Comparison of ENCODE assay signal across 1 cellular context in genomic region chr6:5004373-5005037, GRCh38.
TF ChIP-seq lines count a peak whose summit lies in the region.

No MANE protein-coding gene starts in this region.

TF ChIP-seq in HEK293T, 16 proteins besides CTCF, POLR2A, EP300 and RAD21 (continued from another document):
- TF ChIP-seq ELF4 (IDR thresholded peaks at IDR 0.05) (no peak), FOXK2 (IDR thresholded peaks at IDR 0.05) (no peak)
TF ChIP-seq in HEK293T: peak in this region for 0.
